Comparison of ENCODE assay signal across 34 cellular contexts in the genomic region with DNA sequence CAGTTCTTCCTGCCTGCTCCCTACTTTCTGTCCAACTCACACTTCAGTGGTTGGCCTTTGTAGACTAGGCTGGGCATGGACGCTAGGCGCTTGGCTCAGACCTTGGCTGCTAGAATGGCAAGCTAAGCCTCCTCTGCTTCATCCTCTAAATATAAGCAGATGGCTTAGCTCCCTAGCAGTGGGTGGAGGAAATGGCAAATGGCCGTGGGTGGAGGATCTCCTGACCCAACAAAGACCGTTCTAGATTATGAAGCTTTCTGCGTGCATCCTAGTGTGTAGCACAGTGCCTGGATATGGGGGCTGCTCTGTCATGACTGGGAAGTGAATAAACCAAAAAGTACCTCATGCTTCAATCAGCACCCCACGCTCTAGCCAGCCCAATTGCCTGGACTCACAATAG. TPM values are rescaled to one million over a fixed set of nuclear protein-coding genes. Genes with fewer than 3 reads are reported as not detected.
DNase-seq lines count a peak whose midpoint lies in the region; ATAC-seq and TF ChIP-seq lines count a peak whose summit lies in the region.
"Had no signal": no experiment of that assay in that cellular context is flagged by ENCODE, and none has a peak within 500 bp of the region (broad histone marks: within the 10 kb centered on the region; RNA-seq: fewer than 3 reads in every experiment).

No MANE protein-coding gene starts in this region.

- H3K4me3 ChIP-seq in AG10803 (ENCODE audit: low read length), result no peak overlapping the region
- H3K4me3 ChIP-seq in HEK293 (ENCODE audit: low read depth, low read length), result no peak overlapping the region
- H3K4me3 ChIP-seq: ascending aorta, cardiac muscle cell, esophagus muscularis mucosa, Peyer's patch, thyroid gland had no signal

- ATAC-seq in HG03097 (IDR thresholded peaks at IDR 0.05; ENCODE audit: low FRiP score, unreplicated experiment), result no peak
- ATAC-seq in esophagus mucosa, result no peak
- ATAC-seq: activated CD4-positive, alpha-beta T cell treated with anti-CD3 and anti-CD28 coated beads for 36 hours; activated CD8-positive, alpha-beta T cell treated with anti-CD3 and anti-CD28 coated beads for 36 hours; HepG2; right cardiac atrium; stimulated activated naive CD8-positive, alpha-beta T cell treated with anti-CD3 and anti-CD28 coated beads, Interleukin-15, amount 100 ng/mL, for 72 hours had no signal

- H3K27ac ChIP-seq in HEK293 (ENCODE audit: extremely low read depth, low read depth, low read length), result no peak overlapping the region
- H3K27ac ChIP-seq: ascending aorta, cardiac muscle cell, esophagus muscularis mucosa, parathyroid adenoma, Peyer's patch, thyroid gland had no signal

- no peaks in the 10 kb centered on the region for H3K9me3 ChIP-seq in HEK293 (ENCODE audit: control insufficient read depth, insufficient read depth, low read depth, low read length)
- H3K9me3 ChIP-seq: ascending aorta, esophagus muscularis mucosa, Peyer's patch, thyroid gland had no signal

- POLR2A ChIA-PET in HEK293 (lab: Yijun Ruan, JAX), result no interaction called here

- H3K36me3 ChIP-seq in HEK293 (ENCODE audit: control insufficient read depth in 2 of 2, insufficient read depth in 1 of 2, low read length in 2 of 2), result no peaks in the 10 kb centered on the region
- H3K36me3 ChIP-seq: ascending aorta, cardiac muscle cell, esophagus muscularis mucosa, Peyer's patch, thyroid gland had no signal

- TF ChIP-seq CTCF in AG10803 (conservative IDR thresholded peaks at IDR 0.05; ENCODE audit: low read length), result no peak
- TF ChIP-seq CTCF in HEK293 (tag by site-specific recombination; IDR thresholded peaks at IDR 0.05), result no peak

- H3K4me1 ChIP-seq in HEK293 (ENCODE audit: control insufficient read depth, insufficient read depth, low read length), result no peaks in the 10 kb centered on the region
- H3K4me1 ChIP-seq: ascending aorta, esophagus muscularis mucosa, parathyroid adenoma, Peyer's patch, thyroid gland had no signal

- CTCF ChIA-PET in HEK293 (lab: Yijun Ruan, JAX), result interaction anchor here (0.6 to 1.9 kb wide), 3 partner anchors 20 to 796 kb away, joined by 3 to 8 read pairs (median 3); no protein-coding TSS in a partner anchor

- peak; percentile 15 for DNase-seq in AG10803 (ENCODE audit: low read depth)
- peak; percentile 28 for DNase-seq in ecto neural progenitor cell (ENCODE audit: low spot score)
- peak; percentile 19 for DNase-seq in myocyte (ENCODE audit: low read depth)
- DNase-seq in DMS153 (lab: John Stamatoyannopoulos, UW), result no peak
- no peak for DNase-seq in activated gamma-delta T cell (lab: John Stamatoyannopoulos, UW)
- DNase-seq: activated CD4-positive, alpha-beta T cell treated with anti-CD3 and anti-CD28 coated beads for 36 hours; activated CD8-positive, alpha-beta memory T cell treated with anti-CD3 and anti-CD28 coated beads, Interleukin-2, amount 50 U/mL, for 48 hours; activated CD8-positive, alpha-beta T cell treated with anti-CD3 and anti-CD28 coated beads for 36 hours; activated naive CD4-positive, alpha-beta T cell treated with anti-CD3 and anti-CD28 coated beads, Interleukin-2, amount 50 U/mL, for 16 hours; CD4-positive, alpha-beta memory T cell; cortex of kidney; hippocampal formation; Kasumi-1; MV-4-11; NCI-H1436 treated with DMSO at 0.1 percent for 48 hours; NCI-H2107; NCI-H345; NCI-H69; right cardiac atrium; SHP77; stimulated activated CD8-positive, alpha-beta memory T cell treated with anti-CD3 and anti-CD28 coated beads, Interleukin-4, amount 100 ng/mL, for 48 hours; stimulated activated naive CD8-positive, alpha-beta T cell treated with anti-CD3 and anti-CD28 coated beads, Interleukin-15, amount 100 ng/mL, for 72 hours; T-helper 2 cell; thyroid gland had no signal

TF ChIP-seq in HEK293, 187 proteins besides CTCF, POLR2A, EP300 and RAD21:
- TF ChIP-seq, protein P1, sequence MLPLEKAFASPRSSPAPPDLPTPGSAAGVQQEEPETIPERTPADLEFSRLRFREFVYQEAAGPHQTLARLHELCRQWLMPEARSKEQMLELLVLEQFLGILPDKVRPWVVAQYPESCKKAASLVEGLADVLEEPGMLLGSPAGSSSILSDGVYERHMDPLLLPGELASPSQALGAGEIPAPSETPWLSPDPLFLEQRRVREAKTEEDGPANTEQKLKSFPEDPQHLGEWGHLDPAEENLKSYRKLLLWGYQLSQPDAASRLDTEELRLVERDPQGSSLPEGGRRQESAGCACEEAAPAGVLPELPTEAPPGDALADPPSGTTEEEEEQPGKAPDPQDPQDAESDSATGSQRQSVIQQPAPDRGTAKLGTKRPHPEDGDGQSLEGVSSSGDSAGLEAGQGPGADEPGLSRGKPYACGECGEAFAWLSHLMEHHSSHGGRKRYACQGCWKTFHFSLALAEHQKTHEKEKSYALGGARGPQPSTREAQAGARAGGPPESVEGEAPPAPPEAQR (tag by site-specific recombination; IDR thresholded peaks at IDR 0.05), result no peak
- TF ChIP-seq ZFHX2 (tag by site-specific recombination; conservative IDR thresholded peaks at IDR 0.05) (peak; percentile 81), EGR2 (tag by site-specific recombination; IDR thresholded peaks at IDR 0.05; ENCODE audit: low read depth) (peak; percentile 81)

RNA-seq across cellular contexts. Expression of a gene that starts 10.4 kb away (rescaled TPM):
- total RNA-seq in myocyte (not detected in 2 replicates), esophagus mucosa (not detected)
- polyA plus RNA-seq in myocyte (2012), result not detected
- total RNA-seq: activated CD4-positive, alpha-beta T cell treated with anti-CD3 and anti-CD28 coated beads for 36 hours; activated CD8-positive, alpha-beta T cell treated with anti-CD3 and anti-CD28 coated beads for 36 hours; activated T-helper 1 cell treated with anti-CD3 and anti-CD28 coated beads, Interleukin-12 subunit alpha, Interleukin-12 subunit beta, Interleukin-2, Interleukin-4 antibody, amounts not matched to agents 30 ng/mL and 10 ng/mL and 1 ng/mL, durations not matched to agents 14 hours and 24 hours and 36 hours; ascending aorta; cardiac muscle cell; CD4-positive, alpha-beta memory T cell; esophagus muscularis mucosa; HepG2; Peyer's patch; right cardiac atrium; thyroid gland had no signal
- polyA plus RNA-seq: cardiac muscle cell; CD4-positive, alpha-beta memory T cell; HepG2; right cardiac atrium had no signal

RNA-seq across cellular contexts. Expression of a gene that starts 28.2 kb away (rescaled TPM):
- total RNA-seq in myocyte, result 9.7 and 11.7 TPM in 2 replicates
- 12.2 TPM for polyA plus RNA-seq in myocyte (2012)
- 40.7 TPM for total RNA-seq in esophagus mucosa

Comparison
In these comparisons a context has a peak if more than half of its experiments do, and no peak if none do; other contexts are left out.
1. DNase-seq: peak in AG10803 (single experiment), ecto neural progenitor cell (single experiment) and myocyte (single experiment); none in DMS153 (single experiment) and activated gamma-delta T cell (single experiment).